In genomic region chr14:94367347-94367746, GRCh38 we compare ENCODE assay signal across 19 cellular contexts. TPM values are rescaled to one million over a fixed set of nuclear protein-coding genes. Genes with fewer than 3 reads are reported as not detected.
"Had no signal": no experiment of that assay in that cellular context is flagged by ENCODE, and none has a peak within 500 bp of the region (broad histone marks: within the 10 kb centered on the region; RNA-seq: fewer than 3 reads in every experiment).

No MANE protein-coding gene starts in this region.

- H3K27me3 ChIP-seq: ascending aorta, tibial nerve had no signal

- H3K36me3 Mint-ChIP-seq: stimulated activated effector memory CD8-positive, alpha-beta T cell treated with anti-CD3 and anti-CD28 coated beads, Interleukin-12 subunit alpha, Interleukin-12 subunit beta, amount 100 ng/mL, for 72 hours had no signal

- H3K4me1 Mint-ChIP-seq: stimulated activated effector memory CD8-positive, alpha-beta T cell treated with anti-CD3 and anti-CD28 coated beads, Interleukin-12 subunit alpha, Interleukin-12 subunit beta, amount 100 ng/mL, for 72 hours had no signal

- H3K4me1 ChIP-seq: ascending aorta, heart left ventricle, tibial nerve had no signal

- H3K27ac Mint-ChIP-seq: activated naive CD8-positive, alpha-beta T cell treated with anti-CD3 and anti-CD28 coated beads, Interleukin-2, amount 50 U/mL, for 24 hours; activated T-cell treated with anti-CD3 and anti-CD28 coated beads, Interleukin-2, amount 50 U/mL, for 72 hours; stimulated activated effector memory CD8-positive, alpha-beta T cell treated with anti-CD3 and anti-CD28 coated beads, Interleukin-12 subunit alpha, Interleukin-12 subunit beta, amount 100 ng/mL, for 72 hours had no signal

- FAIRE-seq: bronchial epithelial cell, colon, frontal cortex, islet of Langerhans had no signal

- H3K4me3 Mint-ChIP-seq: activated naive CD8-positive, alpha-beta T cell treated with anti-CD3 and anti-CD28 coated beads, Interleukin-2, amount 50 U/mL, for 24 hours; activated T-cell treated with anti-CD3 and anti-CD28 coated beads, Interleukin-2, amount 50 U/mL, for 72 hours; stimulated activated effector memory CD8-positive, alpha-beta T cell treated with anti-CD3 and anti-CD28 coated beads, Interleukin-12 subunit alpha, Interleukin-12 subunit beta, amount 100 ng/mL, for 72 hours had no signal

- H3K9me3 Mint-ChIP-seq: activated naive CD8-positive, alpha-beta T cell treated with anti-CD3 and anti-CD28 coated beads, Interleukin-2, amount 50 U/mL, for 24 hours; activated T-cell treated with anti-CD3 and anti-CD28 coated beads, Interleukin-2, amount 50 U/mL, for 72 hours; stimulated activated effector memory CD8-positive, alpha-beta T cell treated with anti-CD3 and anti-CD28 coated beads, Interleukin-12 subunit alpha, Interleukin-12 subunit beta, amount 100 ng/mL, for 72 hours had no signal

- DNase-seq: activated CD4-positive, alpha-beta T cell treated with anti-CD3 and anti-CD28 coated beads, Interleukin-2, amount 50 U/mL, for 48 hours; activated naive CD4-positive, alpha-beta T cell; activated naive CD8-positive, alpha-beta T cell treated with anti-CD3 and anti-CD28 coated beads, Interleukin-2, amount 50 U/mL, for 24 hours; activated T-cell treated with anti-CD3 and anti-CD28 coated beads, Interleukin-2, amount 50 U/mL, for 72 hours; effector CD4-positive, alpha-beta T cell; heart left ventricle; retina; T-helper 2 cell had no signal

- H3K27ac ChIP-seq: ascending aorta, heart left ventricle, tibial nerve had no signal

- H3K9me3 ChIP-seq: ascending aorta, heart left ventricle, tibial nerve had no signal

- H3K4me3 ChIP-seq: ascending aorta, heart left ventricle, smooth muscle cell, tibial nerve had no signal

- H3K36me3 ChIP-seq: ascending aorta, heart left ventricle, tibial nerve had no signal

RNA-seq across cellular contexts. Expression of gene SERPINA2, which starts 0.8 kb away (rescaled TPM):
- total RNA-seq: activated T-cell treated with anti-CD3 and anti-CD28 coated beads, Interleukin-2, amount 50 U/mL, for 72 hours; ascending aorta; bronchial epithelial cell; fibroblast of lung; frontal cortex; heart left ventricle; liver; myocyte; smooth muscle cell; tibial nerve had no signal
- polyA plus RNA-seq: fibroblast of lung, heart left ventricle, liver, smooth muscle cell had no signal

RNA-seq across cellular contexts. Expression of gene SERPINA1, which starts 21.1 kb away (rescaled TPM):
- total RNA-seq: fibroblast of lung, myocyte had no signal

RNA-seq across cellular contexts. Expression of gene SERPINA6, which starts 44.2 kb away (rescaled TPM):
- total RNA-seq: activated T-cell treated with anti-CD3 and anti-CD28 coated beads, Interleukin-2, amount 50 U/mL, for 72 hours; ascending aorta; bronchial epithelial cell; fibroblast of lung; frontal cortex; heart left ventricle; myocyte; smooth muscle cell had no signal
- polyA plus RNA-seq: fibroblast of lung, heart left ventricle, smooth muscle cell had no signal
